ENCODE assay signal across 2 cellular contexts in genomic region chr16:88736496-88736895, GRCh38.
TF ChIP-seq lines count a peak whose summit lies in the region.

No MANE protein-coding gene starts in this region.

TF ChIP-seq in HCT116, 20 proteins besides CTCF, POLR2A, EP300 and RAD21:
- no peak for TF ChIP-seq SRF (IDR thresholded peaks at IDR 0.05; ENCODE audit: low read depth)
- 0 out of 2 replicates have a peak, but pooled peaks have one; percentile 4 for TF ChIP-seq POLR2AphosphoS5 (IDR thresholded peaks at IDR 0.05; ENCODE audit: low read depth, low read length)
TF ChIP-seq in HCT116: peak in this region for 1.

TF ChIP-seq in K562, 482 proteins besides CTCF, POLR2A, EP300 and RAD21:
- TF ChIP-seq GATAD2B (IDR thresholded peaks at IDR 0.05; ENCODE audit: borderline replicate concordance) (no peak), ZSCAN32 (CRISPR knock-in tag; IDR thresholded peaks at IDR 0.05) (no peak), GMEB1 (CRISPR knock-in tag; IDR thresholded peaks at IDR 0.05) (no peak), RBM22 (IDR thresholded peaks at IDR 0.05; ENCODE audit: low read depth, low read length, poor library complexity, severe bottlenecking) (peak; percentile 80), POLR2G (IDR thresholded peaks at IDR 0.05; ENCODE audit: low read depth, low read length) (peak; percentile 61)
